In genomic region chr6:32118782-32119628, GRCh38 we compare ENCODE assay signal across 1 cellular context.
TF ChIP-seq lines count a peak whose summit lies in the region.

No MANE protein-coding gene starts in this region.

TF ChIP-seq in K562, 482 proteins besides CTCF, POLR2A, EP300 and RAD21 (continues in another document):
- TF ChIP-seq FIP1L1 (IDR thresholded peaks at IDR 0.05; ENCODE audit: low read depth, low read length, poor library complexity, severe bottlenecking) = no peak
- TF ChIP-seq ZNF785 (CRISPR knock-in tag; IDR thresholded peaks at IDR 0.05) = no peak
- no peak for TF ChIP-seq PREB (CRISPR knock-in tag; IDR thresholded peaks at IDR 0.05)
- TF ChIP-seq ATF3 (IDR thresholded peaks at IDR 0.05) = no peak
- 0 out of 2 replicates have a peak, but pooled peaks have one; percentile 19 for TF ChIP-seq ATF3 (CRISPR knock-in tag; conservative IDR thresholded peaks at IDR 0.05)
- no peak for TF ChIP-seq ZNF431 (CRISPR knock-in tag; IDR thresholded peaks at IDR 0.05)
- peak; percentile 66; the same call in 1 of the 2 replicates for TF ChIP-seq CTBP1 (IDR thresholded peaks at IDR 0.05; ENCODE audit: borderline replicate concordance)
- TF ChIP-seq FOXK2 (conservative IDR thresholded peaks at IDR 0.05 in 1 of 2, IDR thresholded peaks at IDR 0.05 in 1 of 2; ENCODE audit: low read depth in 2 of 2) = no peak
- TF ChIP-seq SMARCC2 (IDR thresholded peaks at IDR 0.05; ENCODE audit: low read depth) = no peak
- no peak for TF ChIP-seq ZNF253 (CRISPR knock-in tag; conservative IDR thresholded peaks at IDR 0.05)
- no peak for TF ChIP-seq NCOA4 (IDR thresholded peaks at IDR 0.05; ENCODE audit: partially characterized antibody)
- TF ChIP-seq HNRNPUL1 (IDR thresholded peaks at IDR 0.05; ENCODE audit: low read length) = no peak
- no peak for TF ChIP-seq MEF2A (IDR thresholded peaks at IDR 0.05; ENCODE audit: control insufficient read depth, low read depth, low read length)
- TF ChIP-seq MYBL2 (IDR thresholded peaks at IDR 0.05; ENCODE audit: low read depth) = no peak
- TF ChIP-seq MYBL2 (CRISPR knock-in tag; IDR thresholded peaks at IDR 0.05; ENCODE audit: borderline replicate concordance) = no peak
- TF ChIP-seq BCOR (IDR thresholded peaks at IDR 0.05) = no peak
- TF ChIP-seq STAT5B (CRISPR knock-in tag; IDR thresholded peaks at IDR 0.05) = no peak
- no peak for TF ChIP-seq THAP12 (CRISPR knock-in tag; IDR thresholded peaks at IDR 0.05)
- no peak for TF ChIP-seq TCF7 (IDR thresholded peaks at IDR 0.05; ENCODE audit: borderline replicate concordance)
- no peak for TF ChIP-seq HNRNPH1 (optimal IDR thresholded peaks at IDR 0.05; ENCODE audit: low read depth, low read length)
- 0 out of 2 replicates have a peak, but pooled peaks have one; percentile 20 for TF ChIP-seq E2F5 (CRISPR knock-in tag; IDR thresholded peaks at IDR 0.05)
- no peak for TF ChIP-seq ZNF668 (CRISPR knock-in tag; IDR thresholded peaks at IDR 0.05)
- TF ChIP-seq SP2 (IDR thresholded peaks at IDR 0.05; ENCODE audit: extremely low read depth, low read depth, low read length, poor library complexity, severe bottlenecking) = no peak
- TF ChIP-seq TAF15 (IDR thresholded peaks at IDR 0.05; ENCODE audit: low read depth, low read length) = no peak
- TF ChIP-seq RFX7 (CRISPR knock-in tag; IDR thresholded peaks at IDR 0.05) = no peak
- no peak for TF ChIP-seq TFE3 (CRISPR knock-in tag; IDR thresholded peaks at IDR 0.05)
- TF ChIP-seq ESRRB (CRISPR knock-in tag; IDR thresholded peaks at IDR 0.05; ENCODE audit: borderline replicate concordance) = no peak
- no peak for TF ChIP-seq JUN (IDR thresholded peaks at IDR 0.05; ENCODE audit: borderline replicate concordance, low read depth, low read length)
- no peak for TF ChIP-seq JUN (CRISPR knock-in tag; IDR thresholded peaks at IDR 0.05; ENCODE audit: borderline replicate concordance)
- TF ChIP-seq DPF2 (IDR thresholded peaks at IDR 0.05) = no peak
- TF ChIP-seq EHMT2 (IDR thresholded peaks at IDR 0.05) = peak; percentile 26; the same call in 1 of the 2 replicates
- no peak for TF ChIP-seq HNRNPL (IDR thresholded peaks at IDR 0.05; ENCODE audit: low read depth, low read length)
- no peak for TF ChIP-seq TEAD2 (tag; IDR thresholded peaks at IDR 0.05)
- no peak for TF ChIP-seq NR1H2 (CRISPR knock-in tag; IDR thresholded peaks at IDR 0.05)
- TF ChIP-seq TEAD4 (IDR thresholded peaks at IDR 0.05; ENCODE audit: low read length) = no peak; the same call in 1 of the 2 replicates
- TF ChIP-seq TEAD4 (CRISPR knock-in tag; IDR thresholded peaks at IDR 0.05; ENCODE audit: borderline replicate concordance) = 0 out of 2 replicates have a peak, but pooled peaks have one; percentile 31
- no peak for TF ChIP-seq HNRNPLL (IDR thresholded peaks at IDR 0.05; ENCODE audit: low read depth, low read length, poor library complexity, severe bottlenecking)
- no peak for TF ChIP-seq ATF6 (CRISPR knock-in tag; IDR thresholded peaks at IDR 0.05)
- TF ChIP-seq ZBTB12 (CRISPR knock-in tag; IDR thresholded peaks at IDR 0.05) = no peak
- peak; percentile 41; the same call in 1 of the 2 replicates for TF ChIP-seq HMGXB4 (CRISPR knock-in tag; IDR thresholded peaks at IDR 0.05)
- no peak for TF ChIP-seq BRD9 (IDR thresholded peaks at IDR 0.05; ENCODE audit: low read depth, partially characterized antibody)
- no peak for TF ChIP-seq POU5F1 (IDR thresholded peaks at IDR 0.05; ENCODE audit: borderline replicate concordance, low read depth, low read length, partially characterized antibody)
- no peak for TF ChIP-seq TCF3 (CRISPR knock-in tag; IDR thresholded peaks at IDR 0.05)
- no peak for TF ChIP-seq SETDB1 (IDR thresholded peaks at IDR 0.05; ENCODE audit: low read length)
- TF ChIP-seq NCOA6 (IDR thresholded peaks at IDR 0.05) = no peak
- TF ChIP-seq EGR1 (conservative IDR thresholded peaks at IDR 0.05) = no peak
- TF ChIP-seq BDP1 (IDR thresholded peaks at IDR 0.05; ENCODE audit: insufficient read depth, insufficient read length) = no peak
- TF ChIP-seq RBM25 (IDR thresholded peaks at IDR 0.05; ENCODE audit: low read depth, low read length, severe bottlenecking) = no peak
- no peak for TF ChIP-seq NFYB (IDR thresholded peaks at IDR 0.05; ENCODE audit: extremely low read depth, insufficient read length)
- TF ChIP-seq ARID1B (IDR thresholded peaks at IDR 0.05) = no peak
- no peak for TF ChIP-seq SMARCA5 (IDR thresholded peaks at IDR 0.05)
- no peak for TF ChIP-seq SIN3B (IDR thresholded peaks at IDR 0.05; ENCODE audit: low read depth)
- no peak for TF ChIP-seq ZNF79 (CRISPR knock-in tag; IDR thresholded peaks at IDR 0.05; ENCODE audit: low read depth)
- TF ChIP-seq SNAPC5 (CRISPR knock-in tag; IDR thresholded peaks at IDR 0.05) = no peak
- TF ChIP-seq CBX1 (IDR thresholded peaks at IDR 0.05; ENCODE audit: low read depth) = no peak
- TF ChIP-seq MBD2 (IDR thresholded peaks at IDR 0.05; ENCODE audit: borderline replicate concordance, low read depth) = no peak
- TF ChIP-seq POLR2G (IDR thresholded peaks at IDR 0.05; ENCODE audit: low read depth, low read length) = 0 out of 2 replicates have a peak, but pooled peaks have one; percentile 44
- TF ChIP-seq NUFIP1 (IDR thresholded peaks at IDR 0.05; ENCODE audit: partially characterized antibody) = no peak
- TF ChIP-seq SREBF1 (IDR thresholded peaks at IDR 0.05; ENCODE audit: borderline replicate concordance, low read depth, low read length) = no peak
- no peak for TF ChIP-seq SAP30 (IDR thresholded peaks at IDR 0.05; ENCODE audit: borderline replicate concordance, insufficient read depth, low read depth, low read length, poor library complexity, severe bottlenecking)
- no peak for TF ChIP-seq PPARD (CRISPR knock-in tag; IDR thresholded peaks at IDR 0.05)
- peak; percentile 42; the same call in 1 of the 2 replicates for TF ChIP-seq KLF16 (IDR thresholded peaks at IDR 0.05)
- TF ChIP-seq FOXM1 (IDR thresholded peaks at IDR 0.05; ENCODE audit: low read depth) = no peak
- TF ChIP-seq FOXM1 (CRISPR knock-in tag; IDR thresholded peaks at IDR 0.05; ENCODE audit: low read depth) = no peak
- no peak for TF ChIP-seq E2F1 (CRISPR knock-in tag; IDR thresholded peaks at IDR 0.05)
- TF ChIP-seq ZNF41 (CRISPR knock-in tag; conservative IDR thresholded peaks at IDR 0.05) = no peak
- no peak for TF ChIP-seq KDM4B (IDR thresholded peaks at IDR 0.05; ENCODE audit: borderline replicate concordance in 2 of 2, low read depth in 1 of 2)
- 0 out of 2 replicates have a peak, but pooled peaks have one; percentile 11 for TF ChIP-seq ELF4 (CRISPR knock-in tag; IDR thresholded peaks at IDR 0.05)
